Comparison of ENCODE assay signal across 20 cellular contexts in genomic region chr3:106797461-106797860, GRCh38.
DNase-seq lines count a peak whose midpoint lies in the region; ATAC-seq and TF ChIP-seq lines count a peak whose summit lies in the region.
"Had no signal": no experiment of that assay in that cellular context is flagged by ENCODE, and none has a peak within 500 bp of the region (broad histone marks: within the 10 kb centered on the region; RNA-seq: fewer than 3 reads in every experiment).

No MANE protein-coding gene starts in this region.

- no TSS peak for BruUV-seq in Calu3 (replicated peaks; lab: Mats Ljungman, UMichigan)

- no peaks in the 10 kb centered on the region for H3K36me3 ChIP-seq in colonic mucosa
- H3K36me3 ChIP-seq: BE2C, HAP-1 had no signal

- peak overlapping the region; percentile 84 for H3K27ac Mint-ChIP-seq in Calu3 (ENCODE audit: unreplicated experiment)
- H3K27ac Mint-ChIP-seq: CD4-positive, CD25-positive, alpha-beta regulatory T cell; CD8-positive, alpha-beta memory T cell had no signal

- H3K9ac ChIP-seq in colonic mucosa (ENCODE audit: low read depth in 2 of 2, low read length in 2 of 2): no peak overlapping the region
- H3K9ac ChIP-seq: GM23248 had no signal

- CTCF ChIA-PET in Calu3 (lab: Charles Lee): no interaction called here

- no peaks in the 10 kb centered on the region for H3K27me3 Mint-ChIP-seq in Calu3 (ENCODE audit: unreplicated experiment)
- H3K27me3 Mint-ChIP-seq: CD4-positive, CD25-positive, alpha-beta regulatory T cell had no signal

- H3K4me3 Mint-ChIP-seq in Calu3 (ENCODE audit: low read depth, unreplicated experiment): peak overlapping the region; percentile 17
- H3K4me3 Mint-ChIP-seq: CD4-positive, CD25-positive, alpha-beta regulatory T cell; CD8-positive, alpha-beta memory T cell had no signal

- H3K4me1 ChIP-seq in colonic mucosa: no peaks in the 10 kb centered on the region
- H3K4me1 ChIP-seq: BE2C, HAP-1 had no signal

- H3K4me1 Mint-ChIP-seq in Calu3 (ENCODE audit: low read depth, unreplicated experiment): peaks cover 33% of the 10 kb centered on the region
- H3K4me1 Mint-ChIP-seq: CD4-positive, CD25-positive, alpha-beta regulatory T cell; CD8-positive, alpha-beta memory T cell had no signal

- H3K27me3 ChIP-seq in colonic mucosa: no peaks in the 10 kb centered on the region
- H3K27me3 ChIP-seq: BE2C had no signal

- TF ChIP-seq CTCF in Calu3 (IDR thresholded peaks at IDR 0.05; ENCODE audit: unreplicated experiment) (no peak), colonic mucosa (IDR thresholded peaks at IDR 0.05) (no peak)

- no peak overlapping the region for H3K27ac ChIP-seq in colonic mucosa
- H3K27ac ChIP-seq: GM23248, HL-60 had no signal

- H3K9me3 ChIP-seq in colonic mucosa: no peaks in the 10 kb centered on the region
- H3K9me3 ChIP-seq: BE2C, HAP-1 had no signal

- DNase-seq in Calu3 (no peak), glomerular visceral epithelial cell (ENCODE audit: extremely low spot score) (peak; percentile 16), left kidney (ENCODE audit: low read depth, low spot score) (peak; percentile 17), renal cortical epithelial cell (ENCODE audit: low read depth) (peak; percentile 99), colonic mucosa (no peak), D341Med (ENCODE audit: low spot score) (no peak)
- DNase-seq: ACHN; BE2C; C1 segment of cervical spinal cord; CD4-positive, CD25-positive, alpha-beta regulatory T cell; CD8-positive, alpha-beta memory T cell; COR-L47; DMS53; DND-41; EL; GM23248 had no signal

- intact Hi-C loops in Calu3 (cut with micrococcal nuclease; ENCODE audit: unreplicated experiment) (no loop called here), colonic mucosa (cut with DNase I) (no loop called here)

- no peak overlapping the region for H3K4me3 ChIP-seq in colonic mucosa
- H3K4me3 ChIP-seq: GM12878, GM23248, HAP-1 had no signal

- peaks cover 2% of the 10 kb centered on the region for H3K9me3 Mint-ChIP-seq in Calu3 (ENCODE audit: low read depth, unreplicated experiment)

- ATAC-seq in HG03108 (IDR thresholded peaks at IDR 0.05; ENCODE audit: unreplicated experiment): no peak
- ATAC-seq: GM12878 had no signal

- no peaks in the 10 kb centered on the region for H3K36me3 Mint-ChIP-seq in Calu3 (ENCODE audit: insufficient read depth, unreplicated experiment)
- H3K36me3 Mint-ChIP-seq: CD4-positive, CD25-positive, alpha-beta regulatory T cell; CD8-positive, alpha-beta memory T cell had no signal

Comparison
In these comparisons a context has a peak if more than half of its experiments do, and no peak if none do; other contexts are left out.
1. DNase-seq: peak in glomerular visceral epithelial cell (single experiment), left kidney (single experiment) and renal cortical epithelial cell (single experiment); none in Calu3 (single experiment), colonic mucosa (single experiment) and D341Med (single experiment).